Comparison of ENCODE assay signal across 19 cellular contexts in the genomic region with DNA sequence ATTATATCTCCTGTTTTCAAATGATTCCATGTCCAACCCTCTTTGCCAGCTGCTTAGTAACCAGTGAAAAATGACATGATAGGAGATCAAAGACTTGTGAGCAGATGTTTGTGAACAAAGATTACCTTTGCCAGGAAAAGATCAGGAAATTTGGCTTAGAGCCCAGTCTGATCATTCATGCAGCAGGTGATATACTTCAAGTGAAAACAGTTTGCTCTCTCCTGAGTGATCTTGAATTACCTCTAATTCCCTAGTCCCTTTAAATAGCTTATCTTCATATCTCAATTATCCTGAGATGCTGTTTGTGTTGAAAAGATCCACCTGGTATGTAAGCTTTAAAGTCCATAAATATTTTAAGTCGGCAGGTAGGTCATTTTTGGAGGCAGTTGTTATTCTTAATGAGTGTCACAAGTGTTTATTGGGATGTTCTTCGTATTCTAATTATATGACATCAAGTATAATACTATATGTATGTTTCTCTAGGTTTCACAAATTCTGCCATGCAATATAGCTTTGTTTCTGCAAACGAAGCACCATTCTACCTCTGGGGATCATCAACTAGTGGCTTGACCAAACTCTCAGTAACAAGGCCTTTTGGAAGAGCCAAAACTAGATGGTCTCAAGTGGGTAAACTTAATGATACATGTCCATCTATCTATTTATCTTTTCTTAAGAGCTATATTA. TPM values are rescaled to one million over a fixed set of nuclear protein-coding genes. Genes with fewer than 3 reads are reported as not detected.
DNase-seq lines count a peak whose midpoint lies in the region; ATAC-seq and TF ChIP-seq lines count a peak whose summit lies in the region.
"Had no signal": no experiment of that assay in that cellular context is flagged by ENCODE, and none has a peak within 500 bp of the region (broad histone marks: within the 10 kb centered on the region; RNA-seq: fewer than 3 reads in every experiment).

No MANE protein-coding gene starts in this region.

- no peak overlapping the region for H4K8ac ChIP-seq in trophoblast cell (ENCODE audit: low read depth, low read length)

- CTCF ChIA-PET in activated CD8-positive, alpha-beta T cell treated with anti-CD3 and anti-CD28 coated beads, Interleukin-2, amount 10 ng/mL, durations not matched to agents 7 days and 5 days (lab: Charles Lee), result interaction anchor here (1.3 to 2.5 kb wide), 2 partner anchors 13 to 40 kb away, joined by 3 to 16 read pairs; a partner anchor contains a TSS

- no peak overlapping the region for H2BK5ac ChIP-seq in trophoblast cell (ENCODE audit: low read depth, low read length, poor library complexity)

- TF ChIP-seq EP300 in Ishikawa (IDR thresholded peaks at IDR 0.05; ENCODE audit: borderline replicate concordance), result no peak

- no peaks in the 10 kb centered on the region for H3K27me3 Mint-ChIP-seq in activated CD8-positive, alpha-beta T cell treated with anti-CD3 and anti-CD28 coated beads, Interleukin-2, amount 10 ng/mL, durations not matched to agents 7 days and 5 days (ENCODE audit: low read depth)
- H3K27me3 Mint-ChIP-seq: B cell; brain; stimulated activated naive CD8-positive, alpha-beta T cell treated with anti-CD3 and anti-CD28 coated beads, Interleukin-15, amount 100 ng/mL, for 72 hours had no signal

- in situ Hi-C loops in GM23248 (cut with MboI) (loop anchor here (25.0 kb wide), 1 partner anchor 730 kb away; a partner anchor contains a TSS), GM13977 (cut with MboI; ENCODE audit: low pct_unique_long_range_greater_than_20kb, low sequenced_read_pairs, unreplicated experiment) (no loop called here)

- no peak overlapping the region for H2AFZ ChIP-seq in trophoblast cell (ENCODE audit: insufficient read depth, low read length, poor library complexity)
- no peak overlapping the region for H2AFZ ChIP-seq in GM23248
- H2AFZ ChIP-seq: PC-9 had no signal

- no peak overlapping the region for H4K12ac ChIP-seq in trophoblast cell (ENCODE audit: low read depth, low read length)

- H3K9me2 ChIP-seq in GM23248 (ENCODE audit: insufficient read depth), result no peaks in the 10 kb centered on the region

- H3K36me3 Mint-ChIP-seq in activated CD8-positive, alpha-beta T cell treated with anti-CD3 and anti-CD28 coated beads, Interleukin-2, amount 10 ng/mL, durations not matched to agents 7 days and 5 days (ENCODE audit: low read depth), result peaks cover 44% of the 10 kb centered on the region

- no peak overlapping the region for H3K4ac ChIP-seq in trophoblast cell (ENCODE audit: low read depth, low read length)

- no peak overlapping the region for H3K27ac Mint-ChIP-seq in activated CD8-positive, alpha-beta T cell treated with anti-CD3 and anti-CD28 coated beads, Interleukin-2, amount 10 ng/mL, durations not matched to agents 7 days and 5 days
- H3K27ac Mint-ChIP-seq: B cell; T-helper 1 cell treated with Interleukin-12 subunit alpha and Interleukin-12 subunit beta and Interleukin-4 antibody, amounts not matched to agents 30 μg/mL and 1 μg/mL, for 36 hours had no signal

- H2BK12ac ChIP-seq in trophoblast cell (ENCODE audit: low read length), result no peak overlapping the region

- no CpG with 5 or more reads among the region's 3 CpGs for WGBS in trophoblast cell (ENCODE audit: extremely low coverage, insufficient coverage, insufficient read length)
- 87 to 93% methylated on average over 3 of the region's 3 CpGs for WGBS in GM23248 (ENCODE audit: low coverage in 1 of 2, low lambda C conversion rate in 2 of 2, missing lambda C conversion rate in 2 of 2), 2 experiments

- H3F3A ChIP-seq in GM23248 (ENCODE audit: insufficient read depth), result no peaks in the 10 kb centered on the region

- no peak for TF ChIP-seq CTCF in WERI-Rb-1 (IDR thresholded peaks at IDR 0.05; ENCODE audit: low read depth, low read length)
- TF ChIP-seq CTCF in GM13977 (IDR thresholded peaks at IDR 0.05; ENCODE audit: extremely low read depth, insufficient read depth, missing control alignments), result no peak

- H3K9ac ChIP-seq in trophoblast cell (ENCODE audit: low read length) (no peak overlapping the region), GM23248 (no peak overlapping the region)

- H4K91ac ChIP-seq in trophoblast cell (ENCODE audit: low read depth, low read length), result no peak overlapping the region

- H3K36me3 ChIP-seq in WERI-Rb-1 (peaks cover 64% of the 10 kb centered on the region), trophoblast cell (ENCODE audit: control insufficient read depth in 1 of 2, insufficient read depth in 2 of 2, low read length in 2 of 2) (peaks cover 2 to 4% of the 10 kb centered on the region in 2 experiments), GM23248 (ENCODE audit: low read depth) (peaks cover 48% of the 10 kb centered on the region)

- H3K9me3 ChIP-seq in WERI-Rb-1 (ENCODE audit: severe bottlenecking), result no peaks in the 10 kb centered on the region
- H3K9me3 ChIP-seq in trophoblast cell (ENCODE audit: insufficient read depth, low read depth, low read length), result no peaks in the 10 kb centered on the region
- H3K9me3 ChIP-seq in GM23248 (ENCODE audit: low read depth), result no peaks in the 10 kb centered on the region
- H3K9me3 ChIP-seq: gastroesophageal sphincter had no signal

- H4K20me1 ChIP-seq in GM23248 (ENCODE audit: insufficient read depth), result no peaks in the 10 kb centered on the region

- ATAC-seq in activated CD8-positive, alpha-beta T cell treated with anti-CD3 and anti-CD28 coated beads, Interleukin-2, amount 10 ng/mL, durations not matched to agents 7 days and 5 days, result no peak
- ATAC-seq: gastroesophageal sphincter; stimulated activated naive CD8-positive, alpha-beta T cell treated with anti-CD3 and anti-CD28 coated beads, Interleukin-15, amount 100 ng/mL, for 72 hours had no signal

- H3K4me1 ChIP-seq in trophoblast cell (ENCODE audit: control insufficient read depth in 1 of 2, insufficient read depth in 2 of 2, low read length in 2 of 2) (no peaks in the 10 kb centered on the region), GM23248 (ENCODE audit: insufficient read depth) (no peaks in the 10 kb centered on the region)
- H3K4me1 ChIP-seq: gastroesophageal sphincter had no signal

- no peaks in the 10 kb centered on the region for H3K79me1 ChIP-seq in trophoblast cell (ENCODE audit: low read length)

- no peaks in the 10 kb centered on the region for H3K27me3 ChIP-seq in WERI-Rb-1 (ENCODE audit: insufficient read depth, low read depth, severe bottlenecking)
- no peaks in the 10 kb centered on the region for H3K27me3 ChIP-seq in trophoblast cell (ENCODE audit: insufficient read depth, low read length)
- no peaks in the 10 kb centered on the region for H3K27me3 ChIP-seq in GM23248 (replicated peaks; ENCODE audit: insufficient read depth)
- H3K27me3 ChIP-seq: gastroesophageal sphincter had no signal

- no peak for TF ChIP-seq RAD21 in Ishikawa (IDR thresholded peaks at IDR 0.05; ENCODE audit: low read depth)

- no peaks in the 10 kb centered on the region for H3K79me2 ChIP-seq in trophoblast cell (ENCODE audit: control insufficient read depth, insufficient read depth, low read length, poor library complexity)
- H3K79me2 ChIP-seq in GM23248 (ENCODE audit: insufficient read depth), result no peaks in the 10 kb centered on the region

- H3K4me3 Mint-ChIP-seq in activated CD8-positive, alpha-beta T cell treated with anti-CD3 and anti-CD28 coated beads, Interleukin-2, amount 10 ng/mL, durations not matched to agents 7 days and 5 days, result no peak overlapping the region
- H3K4me3 Mint-ChIP-seq: B cell; brain; stimulated activated naive CD8-positive, alpha-beta T cell treated with anti-CD3 and anti-CD28 coated beads, Interleukin-15, amount 100 ng/mL, for 72 hours; T-helper 1 cell treated with Interleukin-12 subunit alpha and Interleukin-12 subunit beta and Interleukin-4 antibody, amounts not matched to agents 30 μg/mL and 1 μg/mL, for 36 hours had no signal

- no peak overlapping the region for H3K23ac ChIP-seq in trophoblast cell (ENCODE audit: low read length)

- DNase-seq in NCI-H2171 (lab: John Stamatoyannopoulos, UW) (peak; percentile 91), WERI-Rb-1 (peak; percentile 40), trophoblast cell (peak; percentile 78 to 93), GM23248 (no peak), GM13977 (ENCODE audit: low spot score) (no peak)
- no peak for DNase-seq in activated CD8-positive, alpha-beta T cell treated with anti-CD3 and anti-CD28 coated beads, Interleukin-2, amount 10 ng/mL, durations not matched to agents 7 days and 5 days
- no peak for DNase-seq in activated CD4-positive, alpha-beta T cell treated with anti-CD3 and anti-CD28 coated beads, Interleukin-2, amount 50 U/mL, for 48 hours
- DNase-seq: activated CD4-positive, alpha-beta T cell treated with anti-CD3 and anti-CD28 coated beads, Interleukin-2, amount 50 U/mL, for 4 hours; activated effector memory CD4-positive, alpha-beta T cell treated with Interleukin-2 at 50 U/mL for 16 hours; kidney; MM.1S; PC-9; retina; stimulated activated naive CD8-positive, alpha-beta T cell treated with anti-CD3 and anti-CD28 coated beads, Interleukin-15, amount 100 ng/mL, for 72 hours had no signal

- no peak overlapping the region for H2BK120ac ChIP-seq in trophoblast cell (ENCODE audit: insufficient read depth, low read length, poor library complexity)

- H2AK5ac ChIP-seq in trophoblast cell (ENCODE audit: low read length), result no peak overlapping the region

- H3K4me2 ChIP-seq in trophoblast cell (ENCODE audit: low read length), result no peak overlapping the region
- no peak overlapping the region for H3K4me2 ChIP-seq in GM23248 (ENCODE audit: unreplicated experiment)
- H3K4me2 ChIP-seq: PC-9 had no signal

- no peak overlapping the region for H3K18ac ChIP-seq in trophoblast cell (ENCODE audit: low read length)

- POLR2A ChIA-PET in activated CD8-positive, alpha-beta T cell treated with anti-CD3 and anti-CD28 coated beads, Interleukin-2, amount 10 ng/mL, durations not matched to agents 7 days and 5 days (lab: Charles Lee), result no interaction called here

- H3K4me3 ChIP-seq in WERI-Rb-1 (ENCODE audit: low read depth, low read length) (no peak overlapping the region), trophoblast cell (ENCODE audit: low read depth, low read length) (no peak overlapping the region), GM23248 (no peak overlapping the region)
- H3K4me3 ChIP-seq: gastroesophageal sphincter had no signal

- peaks cover 9% of the 10 kb centered on the region for H3K4me1 Mint-ChIP-seq in activated CD8-positive, alpha-beta T cell treated with anti-CD3 and anti-CD28 coated beads, Interleukin-2, amount 10 ng/mL, durations not matched to agents 7 days and 5 days (ENCODE audit: low read depth)
- H3K4me1 Mint-ChIP-seq: B cell; brain; stimulated activated naive CD8-positive, alpha-beta T cell treated with anti-CD3 and anti-CD28 coated beads, Interleukin-15, amount 100 ng/mL, for 72 hours had no signal

- H3K27ac ChIP-seq in WERI-Rb-1 (no peak overlapping the region), trophoblast cell (ENCODE audit: low read depth, low read length) (no peak overlapping the region), GM23248 (no peak overlapping the region)
- H3K27ac ChIP-seq: gastroesophageal sphincter, PC-9 had no signal

- no peaks in the 10 kb centered on the region for H3K9me3 Mint-ChIP-seq in activated CD8-positive, alpha-beta T cell treated with anti-CD3 and anti-CD28 coated beads, Interleukin-2, amount 10 ng/mL, durations not matched to agents 7 days and 5 days (ENCODE audit: insufficient read depth)
- H3K9me3 Mint-ChIP-seq: brain; stimulated activated naive CD8-positive, alpha-beta T cell treated with anti-CD3 and anti-CD28 coated beads, Interleukin-15, amount 100 ng/mL, for 72 hours; T-helper 1 cell treated with Interleukin-12 subunit alpha and Interleukin-12 subunit beta and Interleukin-4 antibody, amounts not matched to agents 30 μg/mL and 1 μg/mL, for 36 hours had no signal

- H3K14ac ChIP-seq in trophoblast cell (ENCODE audit: low read length), result no peak overlapping the region

RNA-seq across cellular contexts. Expression of a gene that starts 13.2 kb away (rescaled TPM):
- polyA plus RNA-seq in trophoblast cell (2013), result 36.5 and 40.2 TPM in 2 replicates
- total RNA-seq in GM23248 (2014; rRNA removed; shearing (Covaris generic)), result 19.9 and 28.6 TPM in 2 replicates
- polyA plus RNA-seq in GM23248 (2016; fragmentation: Nextera tagmentation; extraction: Ambion mirVana), result 58.2 and 58.8 TPM in 2 replicates
- 10 to 100 TPM; 61.5 to 65.1 TPM for total RNA-seq in activated CD8-positive, alpha-beta T cell treated with anti-CD3 and anti-CD28 coated beads, Interleukin-2, amount 10 ng/mL, durations not matched to agents 7 days and 5 days

RNA-seq across cellular contexts. Expression of a gene that starts 18.5 kb away (rescaled TPM):
- 5.9 and 6.5 TPM in 2 replicates for polyA plus RNA-seq in trophoblast cell (2013)
- 6.8 and 8.5 TPM in 2 replicates for total RNA-seq in GM23248 (2014; rRNA removed; shearing (Covaris generic))
- 7.4 and 9.0 TPM in 2 replicates for polyA plus RNA-seq in GM23248 (2016; fragmentation: Nextera tagmentation; extraction: Ambion mirVana)
- total RNA-seq in activated CD8-positive, alpha-beta T cell treated with anti-CD3 and anti-CD28 coated beads, Interleukin-2, amount 10 ng/mL, durations not matched to agents 7 days and 5 days, result 10 to 100 TPM; 33.7 to 36.7 TPM

RNA-seq across cellular contexts. Expression of a gene that starts 20.4 kb away (rescaled TPM):
- polyA plus RNA-seq in trophoblast cell (2013), result 55.3 and 55.7 TPM in 2 replicates
- 77.1 and 85.0 TPM in 2 replicates for total RNA-seq in GM23248 (2014; rRNA removed; shearing (Covaris generic))
- 55.1 and 58.2 TPM in 2 replicates for polyA plus RNA-seq in GM23248 (2016; fragmentation: Nextera tagmentation; extraction: Ambion mirVana)
- 10 to 100 TPM; 19.7 to 25.9 TPM for total RNA-seq in activated CD8-positive, alpha-beta T cell treated with anti-CD3 and anti-CD28 coated beads, Interleukin-2, amount 10 ng/mL, durations not matched to agents 7 days and 5 days

Comparison
In these comparisons a context has a peak if more than half of its experiments do, and no peak if none do; other contexts are left out.
1. DNase-seq: peak in NCI-H2171 (single experiment), WERI-Rb-1 (single experiment) and trophoblast cell (2 of 2); none in GM23248 (single experiment), GM13977 (single experiment), activated CD8-positive, alpha-beta T cell treated with anti-CD3 and anti-CD28 coated beads, Interleukin-2, amount 10 ng/mL, durations not matched to agents 7 days and 5 days (single experiment) and activated CD4-positive, alpha-beta T cell treated with anti-CD3 and anti-CD28 coated beads, Interleukin-2, amount 50 U/mL, for 48 hours (0 of 2).